8 cellular contexts compared by ENCODE assay signal in genomic region chr6:28880894-28881780, GRCh38. TPM values are rescaled to one million over a fixed set of nuclear protein-coding genes. Genes with fewer than 3 reads are reported as not detected.
DNase-seq lines count a peak whose midpoint lies in the region; ATAC-seq, FAIRE-seq and TF ChIP-seq lines count a peak whose summit lies in the region.

No MANE protein-coding gene starts in this region.

- no peaks in the 10 kb centered on the region for H4K20me1 ChIP-seq in PC-9 (ENCODE audit: insufficient read depth)

- POLR2A ChIA-PET in PC-9 (lab: Charles Lee; ENCODE audit: unreplicated experiment) = interaction anchor here (0.6 kb wide), 1 partner anchor 16 kb away, joined by 4 read pairs; no protein-coding TSS in a partner anchor

- ATAC-seq in CD4-positive, CD25-positive, alpha-beta regulatory T cell (ENCODE audit: low read depth in 2 of 2) = no peak
- ATAC-seq in thoracic aorta (ENCODE audit: insufficient number of reproducible peaks, low FRiP score, low read depth) (no peak), HG03457 (IDR thresholded peaks at IDR 0.05; ENCODE audit: unreplicated experiment) (no peak)

- peak overlapping the region; percentile 58 for H3K4me3 ChIP-seq in CD4-positive, CD25-positive, alpha-beta regulatory T cell (ENCODE audit: low read depth, low read length)
- H3K4me3 ChIP-seq in PC-9 = peak overlapping the region; percentile 53
- peak overlapping the region; percentile 74 for H3K4me3 ChIP-seq in thoracic aorta

- no TSS peak for BruUV-seq in PC-9 (replicated peaks; lab: Mats Ljungman, UMichigan)

- peaks cover 8% of the 10 kb centered on the region for H3K4me1 ChIP-seq in CD4-positive, CD25-positive, alpha-beta regulatory T cell (ENCODE audit: control insufficient read depth, insufficient read depth, low read length, poor library complexity, severe bottlenecking)
- no peaks in the 10 kb centered on the region; the same call in 1 of the 2 replicates for H3K4me1 ChIP-seq in PC-9 (replicated peaks; ENCODE audit: insufficient read depth)
- H3K4me1 ChIP-seq in thoracic aorta (ENCODE audit: control insufficient read depth in 1 of 2, low read depth in 2 of 2) = no peaks in the 10 kb centered on the region

- H3K36me3 ChIP-seq in CD4-positive, CD25-positive, alpha-beta regulatory T cell (ENCODE audit: control insufficient read depth, insufficient read depth, low read length) = no peaks in the 10 kb centered on the region
- H3K36me3 ChIP-seq in PC-9 (ENCODE audit: low read depth) (no peaks in the 10 kb centered on the region), thoracic aorta (no peaks in the 10 kb centered on the region)

- no peaks in the 10 kb centered on the region for H3K36me3 Mint-ChIP-seq in CD4-positive, CD25-positive, alpha-beta regulatory T cell
- peaks cover 17% of the 10 kb centered on the region for H3K36me3 Mint-ChIP-seq in activated naive CD4-positive, alpha-beta T cell treated with anti-CD3 and anti-CD28 coated beads, Interleukin-2, amount 10 ng/mL, durations not matched to agents 7 days and 5 days
- no peaks in the 10 kb centered on the region for H3K36me3 Mint-ChIP-seq in neural crest cell (ENCODE audit: low read depth)

- no peak for TF ChIP-seq CTCF in PC-9 (conservative IDR thresholded peaks at IDR 0.05)
- TF ChIP-seq CTCF in neural crest cell (conservative IDR thresholded peaks at IDR 0.05) = no peak
- no peak for TF ChIP-seq CTCF in thoracic aorta (IDR thresholded peaks at IDR 0.05)

- H3K27me3 Mint-ChIP-seq in CD4-positive, CD25-positive, alpha-beta regulatory T cell = peaks cover 35% of the 10 kb centered on the region
- H3K27me3 Mint-ChIP-seq in activated naive CD4-positive, alpha-beta T cell treated with anti-CD3 and anti-CD28 coated beads, Interleukin-2, amount 10 ng/mL, durations not matched to agents 7 days and 5 days = peaks cover 41% of the 10 kb centered on the region
- peaks cover 57% of the 10 kb centered on the region for H3K27me3 Mint-ChIP-seq in neural crest cell (ENCODE audit: low read depth)

- H3K27me3 ChIP-seq in CD4-positive, CD25-positive, alpha-beta regulatory T cell (ENCODE audit: control insufficient read depth, insufficient read depth, low read length) = peaks cover 21% of the 10 kb centered on the region
- no peaks in the 10 kb centered on the region for H3K27me3 ChIP-seq in PC-9 (ENCODE audit: insufficient read depth, low read depth)
- H3K27me3 ChIP-seq in thoracic aorta (replicated peaks; ENCODE audit: insufficient read depth) = no peaks in the 10 kb centered on the region

- CTCF ChIA-PET in PC-9 (lab: Charles Lee) = interaction anchor here (0.5 to 0.9 kb wide), 2 partner anchors 44 to 794 kb away, joined by 3 read pairs; no protein-coding TSS in a partner anchor
- CTCF ChIA-PET in activated naive CD4-positive, alpha-beta T cell treated with anti-CD3 and anti-CD28 coated beads, Interleukin-2, amount 10 ng/mL, durations not matched to agents 7 days and 5 days (lab: Charles Lee) = interaction anchor here (1.5 to 1.7 kb wide), 2 partner anchors 18 to 43 kb away, joined by 4 to 5 read pairs; no protein-coding TSS in a partner anchor

- H2AFZ ChIP-seq in PC-9 = peak overlapping the region; percentile 80

- H3K4me1 Mint-ChIP-seq in CD4-positive, CD25-positive, alpha-beta regulatory T cell = peaks cover 21 to 48% (median 29%) of the 10 kb centered on the region in 4 donors
- peaks cover 49% of the 10 kb centered on the region for H3K4me1 Mint-ChIP-seq in activated naive CD4-positive, alpha-beta T cell treated with anti-CD3 and anti-CD28 coated beads, Interleukin-2, amount 10 ng/mL, durations not matched to agents 7 days and 5 days
- peaks cover 14% of the 10 kb centered on the region for H3K4me1 Mint-ChIP-seq in neural crest cell

- DNase-seq in CD4-positive, CD25-positive, alpha-beta regulatory T cell = peak; percentile 15 to 57 (median 49)
- DNase-seq in HS-27A (ENCODE audit: low read depth) (peak; percentile 43), PC-9 (peak; percentile 60 to 72), frontal cortex (ENCODE audit: low spot score in 2 of 2) (peak; percentile 64 to 74), neural crest cell (ENCODE audit: low read depth, low spot score) (peak; percentile 94), thoracic aorta (ENCODE audit: low spot score) (peak; percentile 36)
- DNase-seq in activated naive CD4-positive, alpha-beta T cell treated with anti-CD3 and anti-CD28 coated beads, Interleukin-2, amount 10 ng/mL, durations not matched to agents 7 days and 5 days = peak; percentile 54

- peak; percentile 92 for FAIRE-seq in frontal cortex (lab: Jason Lieb, UNC)

- H3K27ac ChIP-seq in CD4-positive, CD25-positive, alpha-beta regulatory T cell (ENCODE audit: insufficient read depth, low read length, poor library complexity, severe bottlenecking) = no peak overlapping the region
- H3K27ac ChIP-seq in PC-9 (no peak overlapping the region), thoracic aorta (no peak overlapping the region)

- H3K4me3 Mint-ChIP-seq in CD4-positive, CD25-positive, alpha-beta regulatory T cell = peak overlapping the region; percentile 70 to 89 (median 86)
- H3K4me3 Mint-ChIP-seq in activated naive CD4-positive, alpha-beta T cell treated with anti-CD3 and anti-CD28 coated beads, Interleukin-2, amount 10 ng/mL, durations not matched to agents 7 days and 5 days = peak overlapping the region; percentile 60
- H3K4me3 Mint-ChIP-seq in neural crest cell = peak overlapping the region; percentile 91

- H3K79me2 ChIP-seq in PC-9 (ENCODE audit: low read depth) = no peaks in the 10 kb centered on the region

- H3K4me2 ChIP-seq in PC-9 = peak overlapping the region; percentile 63

- intact Hi-C loops in PC-9 (cut with micrococcal nuclease; ENCODE audit: unreplicated experiment) = loop anchor here (5.0 kb wide), 1 partner anchor 61 kb away; no protein-coding TSS in a partner anchor

- no peaks in the 10 kb centered on the region for H3F3A ChIP-seq in PC-9 (ENCODE audit: insufficient read depth, low read depth)

- peaks cover 0 to 9% (median 6%) of the 10 kb centered on the region in 7 donors for H3K9me3 Mint-ChIP-seq in CD4-positive, CD25-positive, alpha-beta regulatory T cell
- H3K9me3 Mint-ChIP-seq in activated naive CD4-positive, alpha-beta T cell treated with anti-CD3 and anti-CD28 coated beads, Interleukin-2, amount 10 ng/mL, durations not matched to agents 7 days and 5 days = peaks cover 20% of the 10 kb centered on the region
- H3K9me3 Mint-ChIP-seq in neural crest cell = peaks cover 3% of the 10 kb centered on the region

- peak overlapping the region; percentile 72 to 93 (median 88) for H3K27ac Mint-ChIP-seq in CD4-positive, CD25-positive, alpha-beta regulatory T cell
- H3K27ac Mint-ChIP-seq in activated naive CD4-positive, alpha-beta T cell treated with anti-CD3 and anti-CD28 coated beads, Interleukin-2, amount 10 ng/mL, durations not matched to agents 7 days and 5 days = peak overlapping the region; percentile 81
- peak overlapping the region; percentile 94 for H3K27ac Mint-ChIP-seq in neural crest cell (ENCODE audit: unreplicated experiment)

- H3K9me2 ChIP-seq in PC-9 (ENCODE audit: insufficient read depth) = no peaks in the 10 kb centered on the region

- H3K9me3 ChIP-seq in CD4-positive, CD25-positive, alpha-beta regulatory T cell (ENCODE audit: control insufficient read depth in 2 of 2, low read length in 2 of 2) = peaks cover 0 to 4% of the 10 kb centered on the region in 2 experiments
- H3K9me3 ChIP-seq in PC-9 (ENCODE audit: insufficient read depth, low read depth) = no peaks in the 10 kb centered on the region
- H3K9me3 ChIP-seq in thoracic aorta = no peaks in the 10 kb centered on the region

RNA-seq across cellular contexts. Expression of gene TRIM27, which starts 42.6 kb away (rescaled TPM):
- total RNA-seq in CD4-positive, CD25-positive, alpha-beta regulatory T cell = 23.5 TPM
- 10 to 100 TPM; 46.2 to 76.4 (median 59.4) TPM for polyA plus RNA-seq in CD4-positive, CD25-positive, alpha-beta regulatory T cell
- total RNA-seq in PC-9 (2021) (67.2 and 86.2 TPM in 2 replicates), frontal cortex (75.8 TPM), neural crest cell (81.7 and 84.2 TPM in 2 replicates), thoracic aorta (10 to 100 TPM; 61.9 to 86.2 TPM)

Comparison
In these comparisons a context has a peak if more than half of its experiments do, and no peak if none do; other contexts are left out.
1. DNase-seq: peak in every context shown above with its lines; median percentile 94 in neural crest cell; 69 in frontal cortex; 66 in PC-9; 54 in activated naive CD4-positive, alpha-beta T cell treated with anti-CD3 and anti-CD28 coated beads, Interleukin-2, amount 10 ng/mL, durations not matched to agents 7 days and 5 days; 49 in CD4-positive, CD25-positive, alpha-beta regulatory T cell; 43 in HS-27A; 36 in thoracic aorta.